ENCODE assay signal across 25 cellular contexts in genomic region chr13:30030141-30030750, GRCh38.
"Had no signal": no experiment of that assay in that cellular context is flagged by ENCODE, and none has a peak within 500 bp of the region (broad histone marks: within the 10 kb centered on the region; RNA-seq: fewer than 3 reads in every experiment).

No MANE protein-coding gene starts in this region.

- H3K4me3 ChIP-seq: coronary artery, dorsolateral prefrontal cortex, gastrocnemius medialis had no signal

- H3K27ac ChIP-seq: brain microvascular endothelial cell, coronary artery, dorsolateral prefrontal cortex, foreskin keratinocyte, gastrocnemius medialis had no signal

- H3K36me3 ChIP-seq: brain microvascular endothelial cell, gastrocnemius medialis had no signal

- DNase-seq: activated CD4-positive, alpha-beta memory T cell treated with anti-CD3 and anti-CD28 coated beads for 36 hours; activated CD4-positive, alpha-beta T cell treated with anti-CD3 and anti-CD28 coated beads for 36 hours; activated CD4-positive, alpha-beta T cell treated with anti-CD3 and anti-CD28 coated beads, Interleukin-2, amount 10 ng/mL, durations not matched to agents 24 days and 14 days; activated CD4-positive, CD25-positive, alpha-beta regulatory T cell; activated CD4-positive, CD25-positive, alpha-beta regulatory T cell treated with anti-CD3 and anti-CD28 coated beads, Interleukin-2, amount 50 U/mL, for 72 hours; activated CD8-positive, alpha-beta memory T cell treated with anti-CD3 and anti-CD28 coated beads, Interleukin-2, amount 10 ng/mL, durations not matched to agents 7 days and 5 days; activated CD8-positive, alpha-beta memory T cell treated with anti-CD3 and anti-CD28 coated beads, Interleukin-2, amount 50 U/mL, for 4 hours; activated CD8-positive, alpha-beta T cell treated with anti-CD3 and anti-CD28 coated beads, Interleukin-2, amount 10 ng/mL, durations not matched to agents 7 days and 5 days; activated effector memory CD4-positive, alpha-beta T cell treated with anti-CD3 and anti-CD28 coated beads, Interleukin-2, amount 50 U/mL, for 16 hours; activated naive CD4-positive, alpha-beta T cell treated with anti-CD3 and anti-CD28 coated beads for 36 hours; activated naive CD8-positive, alpha-beta T cell treated with anti-CD3 and anti-CD28 coated beads for 36 hours; activated naive CD8-positive, alpha-beta T cell treated with anti-CD3 and anti-CD28 coated beads, Interleukin-2, amount 50 U/mL, for 24 hours; activated T-cell treated with anti-CD3 and anti-CD28 coated beads, Interleukin-2, amount 50 U/mL, for 1 hour; activated T-cell treated with anti-CD3 and anti-CD28 coated beads, Interleukin-2, amount 50 U/mL, for 48 hours; amniotic stem cell; anterior cingulate cortex; brain microvascular endothelial cell; dorsolateral prefrontal cortex; effector memory CD4-positive, alpha-beta T cell; endodermal cell; foreskin keratinocyte; gastrocnemius medialis; T-helper 2 cell had no signal

- H3K4me1 ChIP-seq: gastrocnemius medialis had no signal

- H3K9me3 ChIP-seq: gastrocnemius medialis had no signal

- H3K27me3 ChIP-seq: brain microvascular endothelial cell, dorsolateral prefrontal cortex, gastrocnemius medialis had no signal

- ATAC-seq: activated CD4-positive, alpha-beta T cell treated with anti-CD3 and anti-CD28 coated beads for 36 hours; activated CD8-positive, alpha-beta memory T cell treated with anti-CD3 and anti-CD28 coated beads, Interleukin-2, amount 10 ng/mL, durations not matched to agents 7 days and 5 days; activated CD8-positive, alpha-beta T cell treated with anti-CD3 and anti-CD28 coated beads, Interleukin-2, amount 10 ng/mL, durations not matched to agents 7 days and 5 days; activated naive CD8-positive, alpha-beta T cell treated with anti-CD3 and anti-CD28 coated beads, Interleukin-2, amount 50 U/mL, for 24 hours; esophagus mucosa; foreskin keratinocyte; gastrocnemius medialis had no signal
